Comparison of ENCODE assay signal across 1 cellular context in genomic region chr1:238606457-238606856, GRCh38.
TF ChIP-seq lines count a peak whose summit lies in the region.

No MANE protein-coding gene starts in this region.

TF ChIP-seq in GM23338, 12 proteins besides CTCF, POLR2A, EP300 and RAD21 (continued from another document):
- TF ChIP-seq, protein P1, sequence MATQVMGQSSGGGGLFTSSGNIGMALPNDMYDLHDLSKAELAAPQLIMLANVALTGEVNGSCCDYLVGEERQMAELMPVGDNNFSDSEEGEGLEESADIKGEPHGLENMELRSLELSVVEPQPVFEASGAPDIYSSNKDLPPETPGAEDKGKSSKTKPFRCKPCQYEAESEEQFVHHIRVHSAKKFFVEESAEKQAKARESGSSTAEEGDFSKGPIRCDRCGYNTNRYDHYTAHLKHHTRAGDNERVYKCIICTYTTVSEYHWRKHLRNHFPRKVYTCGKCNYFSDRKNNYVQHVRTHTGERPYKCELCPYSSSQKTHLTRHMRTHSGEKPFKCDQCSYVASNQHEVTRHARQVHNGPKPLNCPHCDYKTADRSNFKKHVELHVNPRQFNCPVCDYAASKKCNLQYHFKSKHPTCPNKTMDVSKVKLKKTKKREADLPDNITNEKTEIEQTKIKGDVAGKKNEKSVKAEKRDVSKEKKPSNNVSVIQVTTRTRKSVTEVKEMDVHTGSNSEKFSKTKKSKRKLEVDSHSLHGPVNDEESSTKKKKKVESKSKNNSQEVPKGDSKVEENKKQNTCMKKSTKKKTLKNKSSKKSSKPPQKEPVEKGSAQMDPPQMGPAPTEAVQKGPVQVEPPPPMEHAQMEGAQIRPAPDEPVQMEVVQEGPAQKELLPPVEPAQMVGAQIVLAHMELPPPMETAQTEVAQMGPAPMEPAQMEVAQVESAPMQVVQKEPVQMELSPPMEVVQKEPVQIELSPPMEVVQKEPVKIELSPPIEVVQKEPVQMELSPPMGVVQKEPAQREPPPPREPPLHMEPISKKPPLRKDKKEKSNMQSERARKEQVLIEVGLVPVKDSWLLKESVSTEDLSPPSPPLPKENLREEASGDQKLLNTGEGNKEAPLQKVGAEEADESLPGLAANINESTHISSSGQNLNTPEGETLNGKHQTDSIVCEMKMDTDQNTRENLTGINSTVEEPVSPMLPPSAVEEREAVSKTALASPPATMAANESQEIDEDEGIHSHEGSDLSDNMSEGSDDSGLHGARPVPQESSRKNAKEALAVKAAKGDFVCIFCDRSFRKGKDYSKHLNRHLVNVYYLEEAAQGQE (IDR thresholded peaks at IDR 0.05; ENCODE audit: unreplicated experiment) = no peak
- no peak for TF ChIP-seq CREB1 (CRISPR knock-in tag; IDR thresholded peaks at IDR 0.05; ENCODE audit: low read depth)
- no peak for TF ChIP-seq POLR2AphosphoS5 (IDR thresholded peaks at IDR 0.05; ENCODE audit: low read depth)
- no peak for TF ChIP-seq EZH2phosphoT487 (IDR thresholded peaks at IDR 0.05; ENCODE audit: unreplicated experiment)
- no peak for TF ChIP-seq ZNF331 (CRISPR knock-in tag; IDR thresholded peaks at IDR 0.05; ENCODE audit: low read depth)
- no peak for TF ChIP-seq ZNF462 (CRISPR knock-in tag; IDR thresholded peaks at IDR 0.05)
- no peak for TF ChIP-seq ZNF114 (CRISPR knock-in tag; IDR thresholded peaks at IDR 0.05)
- TF ChIP-seq, protein P2, sequence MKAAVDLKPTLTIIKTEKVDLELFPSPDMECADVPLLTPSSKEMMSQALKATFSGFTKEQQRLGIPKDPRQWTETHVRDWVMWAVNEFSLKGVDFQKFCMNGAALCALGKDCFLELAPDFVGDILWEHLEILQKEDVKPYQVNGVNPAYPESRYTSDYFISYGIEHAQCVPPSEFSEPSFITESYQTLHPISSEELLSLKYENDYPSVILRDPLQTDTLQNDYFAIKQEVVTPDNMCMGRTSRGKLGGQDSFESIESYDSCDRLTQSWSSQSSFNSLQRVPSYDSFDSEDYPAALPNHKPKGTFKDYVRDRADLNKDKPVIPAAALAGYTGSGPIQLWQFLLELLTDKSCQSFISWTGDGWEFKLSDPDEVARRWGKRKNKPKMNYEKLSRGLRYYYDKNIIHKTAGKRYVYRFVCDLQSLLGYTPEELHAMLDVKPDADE (IDR thresholded peaks at IDR 0.05) = no peak
- no peak for TF ChIP-seq JUNB (IDR thresholded peaks at IDR 0.05; ENCODE audit: unreplicated experiment)
- TF ChIP-seq STAT1 (IDR thresholded peaks at IDR 0.05; ENCODE audit: unreplicated experiment) = no peak
